1 cellular context compared by ENCODE assay signal in the genomic region with DNA sequence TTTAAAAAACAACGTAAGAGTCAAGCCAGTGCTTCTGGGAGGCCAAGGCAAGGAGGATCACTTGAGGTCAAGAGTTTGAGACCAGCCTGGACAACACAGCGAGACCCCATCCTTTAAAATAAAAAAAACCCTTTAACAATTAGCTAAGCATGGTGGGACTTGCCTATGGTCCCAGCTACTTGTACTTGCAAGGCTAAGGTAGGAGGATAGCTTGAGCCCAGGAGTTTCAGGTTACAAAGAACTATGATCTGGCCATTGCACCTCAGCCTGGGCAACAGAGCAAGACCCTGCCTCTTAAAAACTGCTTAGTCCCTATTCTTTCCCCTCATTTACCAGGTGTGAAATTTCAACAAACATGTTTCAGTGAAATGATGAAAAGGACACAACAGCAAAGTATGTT.
A peak's percentile ranks its signal among the peaks of the same experiment; 100 is the strongest.
TF ChIP-seq lines count a peak whose summit lies in the region.

No MANE protein-coding gene starts in this region.

TF ChIP-seq in K562, 482 proteins besides CTCF, POLR2A, EP300 and RAD21 (continued from another document):
- TF ChIP-seq, protein P1, sequence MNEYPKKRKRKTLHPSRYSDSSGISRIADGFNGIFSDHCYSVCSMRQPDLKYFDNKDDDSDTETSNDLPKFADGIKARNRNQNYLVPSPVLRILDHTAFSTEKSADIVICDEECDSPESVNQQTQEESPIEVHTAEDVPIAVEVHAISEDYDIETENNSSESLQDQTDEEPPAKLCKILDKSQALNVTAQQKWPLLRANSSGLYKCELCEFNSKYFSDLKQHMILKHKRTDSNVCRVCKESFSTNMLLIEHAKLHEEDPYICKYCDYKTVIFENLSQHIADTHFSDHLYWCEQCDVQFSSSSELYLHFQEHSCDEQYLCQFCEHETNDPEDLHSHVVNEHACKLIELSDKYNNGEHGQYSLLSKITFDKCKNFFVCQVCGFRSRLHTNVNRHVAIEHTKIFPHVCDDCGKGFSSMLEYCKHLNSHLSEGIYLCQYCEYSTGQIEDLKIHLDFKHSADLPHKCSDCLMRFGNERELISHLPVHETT (CRISPR knock-in tag; conservative IDR thresholded peaks at IDR 0.05 in 1 of 2, IDR thresholded peaks at IDR 0.05 in 1 of 2) = no peak
- TF ChIP-seq ZNF121 (CRISPR knock-in tag; conservative IDR thresholded peaks at IDR 0.05) (peak; percentile 94), RBM25 (IDR thresholded peaks at IDR 0.05; ENCODE audit: low read depth, low read length, severe bottlenecking) (peak; percentile 66)
